In genomic region chr6:169220068-169220964, GRCh38 we compare ENCODE assay signal across 28 cellular contexts. TPM values are rescaled to one million over a fixed set of nuclear protein-coding genes. Genes with fewer than 3 reads are reported as not detected.
DNase-seq lines count a peak whose midpoint lies in the region; ATAC-seq, FAIRE-seq and TF ChIP-seq lines count a peak whose summit lies in the region.
"Had no signal": no experiment of that assay in that cellular context is flagged by ENCODE, and none has a peak within 500 bp of the region (broad histone marks: within the 10 kb centered on the region; RNA-seq: fewer than 3 reads in every experiment).

No MANE protein-coding gene starts in this region.

- TF ChIP-seq EP300 in SK-N-SH (IDR thresholded peaks at IDR 0.05; ENCODE audit: borderline replicate concordance in 1 of 2, low read depth in 1 of 2, low read length in 1 of 2) = no peak
- no peak for TF ChIP-seq EP300 in esophagus muscularis mucosa (IDR thresholded peaks at IDR 0.05)

- TF ChIP-seq RAD21 in SK-N-SH (IDR thresholded peaks at IDR 0.05; ENCODE audit: low read length) = no peak

- H3K4me3 ChIP-seq in SK-N-SH (ENCODE audit: low read depth in 2 of 2, low read length in 1 of 2) (no peak overlapping the region), HEK293 (ENCODE audit: low read depth, low read length) (no peak overlapping the region), esophagus muscularis mucosa (no peak overlapping the region)
- H3K4me3 ChIP-seq: K562, SJCRH30 had no signal

- TF ChIP-seq POLR2A in esophagus muscularis mucosa (IDR thresholded peaks at IDR 0.05; ENCODE audit: low read depth) = no peak

- CTCF ChIA-PET in SK-N-SH (lab: Yijun Ruan, JAX) (interaction anchor here (1.0 to 2.2 kb wide), 2 partner anchors 33 to 476 kb away, joined by 3 to 4 read pairs; no protein-coding TSS in a partner anchor), HEK293 (lab: Yijun Ruan, JAX) (interaction anchor here (0.6 kb wide), 1 partner anchor 265 kb away, joined by 3 read pairs; no protein-coding TSS in a partner anchor)

- DNase-seq in SK-N-SH = peak; percentile 4
- DNase-seq in esophagus muscularis mucosa (ENCODE audit: extremely low spot score) = peak; percentile 91
- peak; percentile 73 for DNase-seq in osteocyte (ENCODE audit: extremely low spot score, unreplicated experiment)
- DNase-seq in frontal cortex (ENCODE audit: low spot score in 2 of 2) = no peak
- DNase-seq in stimulated activated naive CD8-positive, alpha-beta T cell treated with anti-CD3 and anti-CD28 coated beads, Interleukin-15, Interleukin-2, amounts not matched to agents 100 U/mL and 50 U/mL, for 24 hours = no peak
- DNase-seq: BE2C, Calu3, DMS79 treated with DMSO at 0.1 percent for 48 hours, GF-D8, MV-4-11, NCI-H1105, NCI-H146, NCI-H2029, NCI-H446, NCI-H524 treated with DMSO at 0.1 percent for 48 hours, NCI-H774, SJCRH30 had no signal

- H3K79me2 ChIP-seq in SK-N-SH (ENCODE audit: insufficient read depth) = no peaks in the 10 kb centered on the region

- H4K20me1 ChIP-seq in SK-N-SH (ENCODE audit: insufficient read depth) = no peaks in the 10 kb centered on the region

- H3K4me2 ChIP-seq in SK-N-SH = no peak overlapping the region

- H3K27me3 Mint-ChIP-seq in osteocyte (ENCODE audit: unreplicated experiment) = no peaks in the 10 kb centered on the region

- H2AFZ ChIP-seq in SK-N-SH (ENCODE audit: low read depth) = no peak overlapping the region

- ATAC-seq in SK-N-SH treated with all-trans-retinoic acid at 6 μM for 48 hours (no peak), HG02798 (IDR thresholded peaks at IDR 0.05; ENCODE audit: poor library complexity, unreplicated experiment) (no peak)
- no peak for ATAC-seq in stimulated activated naive CD8-positive, alpha-beta T cell treated with anti-CD3 and anti-CD28 coated beads, Interleukin-15, Interleukin-2, amounts not matched to agents 100 U/mL and 50 U/mL, for 24 hours
- ATAC-seq: HCT116 had no signal

- peaks cover 12% of the 10 kb centered on the region for H3K4me1 Mint-ChIP-seq in osteocyte (ENCODE audit: unreplicated experiment)

- POLR2A ChIA-PET in SK-N-SH (lab: Yijun Ruan, JAX) (no interaction called here), HEK293 (lab: Yijun Ruan, JAX) (interaction anchor here (0.7 kb wide), 1 partner anchor 736 kb away, joined by 3 read pairs; no protein-coding TSS in a partner anchor)

- H3K27ac ChIP-seq in SK-N-SH (ENCODE audit: low read depth in 2 of 2, low read length in 1 of 2) = no peak overlapping the region
- no peak overlapping the region for H3K27ac ChIP-seq in HEK293 (ENCODE audit: extremely low read depth, low read depth, low read length)
- H3K27ac ChIP-seq in esophagus muscularis mucosa (replicated peaks in 1 of 4) = no peak overlapping the region
- H3K27ac ChIP-seq: 22Rv1, SJCRH30 had no signal

- H3K36me3 ChIP-seq in SK-N-SH (replicated peaks in 1 of 2; ENCODE audit: control insufficient read depth in 1 of 2, insufficient read depth in 2 of 2, low read length in 1 of 2) (peaks cover 38 to 42% of the 10 kb centered on the region in 2 experiments), HEK293 (ENCODE audit: control insufficient read depth in 2 of 2, insufficient read depth in 1 of 2, low read length in 2 of 2) (no peaks in the 10 kb centered on the region), esophagus muscularis mucosa (peaks cover 0 to 25% (median 3%) of the 10 kb centered on the region in 4 donors)
- H3K36me3 ChIP-seq: BE2C had no signal

- FAIRE-seq in frontal cortex (lab: Jason Lieb, UNC) = no peak
- FAIRE-seq: GM12891, H1, HTR-8/SVneo, K562 had no signal

- H3K4me1 ChIP-seq in SK-N-SH (ENCODE audit: control insufficient read depth in 1 of 2, insufficient read depth in 2 of 2, low read depth in 1 of 2, low read length in 1 of 2) = 0 out of 4 replicates have a peak, but pooled peaks cover 0 to under 1% of the 10 kb centered on the region in 2 experiments
- H3K4me1 ChIP-seq in HEK293 (ENCODE audit: control insufficient read depth, insufficient read depth, low read length) = no peaks in the 10 kb centered on the region
- peaks cover 0 to 12% (median 7%) of the 10 kb centered on the region in 4 donors for H3K4me1 ChIP-seq in esophagus muscularis mucosa

- H3K27ac Mint-ChIP-seq in osteocyte (ENCODE audit: unreplicated experiment) = peak overlapping the region; percentile 31
- H3K27ac Mint-ChIP-seq: CD14-positive monocyte had no signal

- 61% methylated on average over 15 of the region's 15 CpGs for WGBS in SK-N-SH (ENCODE audit: low lambda C conversion rate)
- 90% methylated on average over 14 of the region's 15 CpGs for WGBS in esophagus muscularis mucosa

- intact Hi-C loops in esophagus muscularis mucosa (cut with DNase I) = loop anchor here (10.0 kb wide), 1 partner anchor 316 kb away; no protein-coding TSS in a partner anchor

- TF ChIP-seq CTCF in SK-N-SH (IDR thresholded peaks at IDR 0.05) (no peak), HEK293 (tag by site-specific recombination; IDR thresholded peaks at IDR 0.05) (no peak), esophagus muscularis mucosa (IDR thresholded peaks at IDR 0.05) (no peak), osteocyte (IDR thresholded peaks at IDR 0.05) (no peak)

- no peaks in the 10 kb centered on the region for H3K9me3 Mint-ChIP-seq in osteocyte (ENCODE audit: unreplicated experiment)

- no peaks in the 10 kb centered on the region for H3K9me3 ChIP-seq in SK-N-SH
- H3K9me3 ChIP-seq in HEK293 (ENCODE audit: control insufficient read depth, insufficient read depth, low read depth, low read length) = no peaks in the 10 kb centered on the region
- H3K9me3 ChIP-seq in esophagus muscularis mucosa = no peaks in the 10 kb centered on the region
- H3K9me3 ChIP-seq: BE2C, SJCRH30 had no signal

- H3K9me2 ChIP-seq in SK-N-SH = no peaks in the 10 kb centered on the region

- no peaks in the 10 kb centered on the region for H3K27me3 ChIP-seq in SK-N-SH (ENCODE audit: insufficient read depth)
- no peaks in the 10 kb centered on the region for H3K27me3 ChIP-seq in esophagus muscularis mucosa
- H3K27me3 ChIP-seq: BE2C, SJCRH30 had no signal

- H3F3A ChIP-seq in SK-N-SH (replicated peaks; ENCODE audit: insufficient read depth) = peaks cover 13% of the 10 kb centered on the region

- no peak overlapping the region for H3K4me3 Mint-ChIP-seq in osteocyte (ENCODE audit: unreplicated experiment)
- H3K4me3 Mint-ChIP-seq: CD14-positive monocyte had no signal

- peaks cover 74% of the 10 kb centered on the region for H3K36me3 Mint-ChIP-seq in osteocyte (ENCODE audit: unreplicated experiment)

- H3K9ac ChIP-seq in SK-N-SH = no peak overlapping the region

TF ChIP-seq in SK-N-SH, 30 proteins besides CTCF, POLR2A, EP300 and RAD21 (continues in another document):
- TF ChIP-seq CHD2 (IDR thresholded peaks at IDR 0.05; ENCODE audit: low read length, partially characterized antibody) = no peak
- TF ChIP-seq USF2 (IDR thresholded peaks at IDR 0.05; ENCODE audit: borderline replicate concordance, low read depth, low read length) = no peak
- TF ChIP-seq RXRA (IDR thresholded peaks at IDR 0.05; ENCODE audit: borderline replicate concordance, low read depth) = no peak
- no peak for TF ChIP-seq FOSL2 (IDR thresholded peaks at IDR 0.05; ENCODE audit: borderline replicate concordance, low read depth)
- no peak for TF ChIP-seq FOXM1 (IDR thresholded peaks at IDR 0.05; ENCODE audit: low read depth)
- no peak for TF ChIP-seq TCF12 (IDR thresholded peaks at IDR 0.05)

TF ChIP-seq in SK-N-SH treated with all-trans-retinoic acid at 6 μM for 48 hours, 23 proteins besides CTCF, POLR2A, EP300 and RAD21:
- no peak for TF ChIP-seq ZC3H10 (CRISPR knock-in tag; IDR thresholded peaks at IDR 0.05)
- no peak for TF ChIP-seq POU6F1 (CRISPR knock-in tag; IDR thresholded peaks at IDR 0.05; ENCODE audit: borderline replicate concordance, low read depth)

TF ChIP-seq in HEK293, 187 proteins besides CTCF, POLR2A, EP300 and RAD21:
- TF ChIP-seq ZIC2 (tag by site-specific recombination; IDR thresholded peaks at IDR 0.05) = peak; percentile 33; the same call in 1 of the 2 replicates
- no peak for TF ChIP-seq SP2 (tag by site-specific recombination; IDR thresholded peaks at IDR 0.05)

RNA-seq across cellular contexts. Expression of gene THBS2, which starts 33.3 kb away (rescaled TPM):
- polyA plus RNA-seq in SK-N-SH (2012; rRNA removed) = 105 and 166 TPM in 2 replicates
- 65.3 and 85.1 TPM in 2 replicates for polyA plus RNA-seq in SK-N-SH (2012; cell fraction: cytosol; rRNA removed)
- polyA plus RNA-seq in SK-N-SH (2012; cell fraction: nucleus; rRNA removed) = 172 and 184 TPM in 2 replicates
- total RNA-seq in esophagus muscularis mucosa = 10 to 100 TPM; 25.7 to 36.4 (median 28.8) TPM
- 650 and 687 TPM in 2 replicates for total RNA-seq in osteocyte
- 6.5 TPM for total RNA-seq in frontal cortex
- total RNA-seq: Calu3, MCF 10A had no signal

Comparison
In these comparisons a context has a peak if more than half of its experiments do, and no peak if none do; other contexts are left out.
1. DNase-seq: peak in SK-N-SH (single experiment), esophagus muscularis mucosa (single experiment) and osteocyte (single experiment); none in frontal cortex (0 of 2) and stimulated activated naive CD8-positive, alpha-beta T cell treated with anti-CD3 and anti-CD28 coated beads, Interleukin-15, Interleukin-2, amounts not matched to agents 100 U/mL and 50 U/mL, for 24 hours (single experiment).
2. RNA of gene THBS2, which starts 33.3 kb away (total RNA-seq): 650 to 687 TPM in osteocyte; 25.7 to 36.4 TPM in esophagus muscularis mucosa and 6.5 TPM in frontal cortex (single experiment); every median in the first group is over 10 times any median in the second.